Comparison of ENCODE assay signal across 1 cellular context in the genomic region with DNA sequence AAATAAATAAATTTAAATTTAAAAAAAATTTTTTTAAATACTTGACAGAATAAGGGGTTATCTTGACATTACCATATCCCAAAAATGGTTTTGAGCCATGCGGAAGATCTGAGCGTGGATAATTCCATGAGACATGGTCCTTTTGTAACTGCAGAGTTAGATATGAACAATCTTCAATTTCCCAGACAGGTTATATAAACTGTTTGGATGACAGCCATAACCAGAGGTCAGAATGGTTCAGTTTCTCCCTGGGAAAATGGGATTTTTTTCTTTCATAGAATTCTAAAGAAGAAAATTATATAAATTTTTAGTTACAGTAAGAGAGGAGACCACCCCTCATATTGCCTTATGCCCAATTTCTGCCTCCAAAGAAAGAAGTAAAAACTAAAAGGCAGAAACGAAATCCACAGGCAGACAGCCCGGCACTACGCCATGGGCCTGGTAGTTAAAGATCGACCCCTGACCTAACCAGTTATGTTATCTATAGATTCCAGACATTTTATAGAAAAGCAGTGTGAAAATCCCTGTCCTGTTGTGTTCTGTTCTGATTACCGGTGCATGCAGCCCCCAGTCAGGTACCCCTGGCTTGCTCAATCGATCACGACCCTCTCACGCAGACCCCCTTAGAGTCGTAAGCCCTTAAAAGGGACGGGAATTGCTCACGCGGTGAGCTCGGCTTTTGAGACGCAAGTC.
TF ChIP-seq lines count a peak whose summit lies in the region.

No MANE protein-coding gene starts in this region.

TF ChIP-seq in K562, 482 proteins besides CTCF, POLR2A, EP300 and RAD21 (continued from another document):
- TF ChIP-seq, protein P1, sequence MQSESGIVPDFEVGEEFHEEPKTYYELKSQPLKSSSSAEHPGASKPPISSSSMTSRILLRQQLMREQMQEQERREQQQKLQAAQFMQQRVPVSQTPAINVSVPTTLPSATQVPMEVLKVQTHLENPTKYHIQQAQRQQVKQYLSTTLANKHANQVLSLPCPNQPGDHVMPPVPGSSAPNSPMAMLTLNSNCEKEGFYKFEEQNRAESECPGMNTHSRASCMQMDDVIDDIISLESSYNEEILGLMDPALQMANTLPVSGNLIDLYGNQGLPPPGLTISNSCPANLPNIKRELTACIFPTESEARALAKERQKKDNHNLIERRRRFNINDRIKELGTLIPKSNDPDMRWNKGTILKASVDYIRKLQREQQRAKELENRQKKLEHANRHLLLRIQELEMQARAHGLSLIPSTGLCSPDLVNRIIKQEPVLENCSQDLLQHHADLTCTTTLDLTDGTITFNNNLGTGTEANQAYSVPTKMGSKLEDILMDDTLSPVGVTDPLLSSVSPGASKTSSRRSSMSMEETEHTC (IDR thresholded peaks at IDR 0.05) = no peak
- TF ChIP-seq, protein P2, sequence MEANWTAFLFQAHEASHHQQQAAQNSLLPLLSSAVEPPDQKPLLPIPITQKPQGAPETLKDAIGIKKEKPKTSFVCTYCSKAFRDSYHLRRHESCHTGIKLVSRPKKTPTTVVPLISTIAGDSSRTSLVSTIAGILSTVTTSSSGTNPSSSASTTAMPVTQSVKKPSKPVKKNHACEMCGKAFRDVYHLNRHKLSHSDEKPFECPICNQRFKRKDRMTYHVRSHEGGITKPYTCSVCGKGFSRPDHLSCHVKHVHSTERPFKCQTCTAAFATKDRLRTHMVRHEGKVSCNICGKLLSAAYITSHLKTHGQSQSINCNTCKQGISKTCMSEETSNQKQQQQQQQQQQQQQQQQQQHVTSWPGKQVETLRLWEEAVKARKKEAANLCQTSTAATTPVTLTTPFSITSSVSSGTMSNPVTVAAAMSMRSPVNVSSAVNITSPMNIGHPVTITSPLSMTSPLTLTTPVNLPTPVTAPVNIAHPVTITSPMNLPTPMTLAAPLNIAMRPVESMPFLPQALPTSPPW (CRISPR knock-in tag; IDR thresholded peaks at IDR 0.05) = 0 out of 2 replicates have a peak, but pooled peaks have one; percentile 25
- TF ChIP-seq DPF2 (IDR thresholded peaks at IDR 0.05) = 0 out of 2 replicates have a peak, but pooled peaks have one; percentile 32
- peak; percentile 59 for TF ChIP-seq NR2C1 (IDR thresholded peaks at IDR 0.05)
- peak; percentile 71; the same call in 1 of the 2 replicates for TF ChIP-seq NR2C1 (tag; IDR thresholded peaks at IDR 0.05)
- TF ChIP-seq POU5F1 (IDR thresholded peaks at IDR 0.05; ENCODE audit: borderline replicate concordance, low read depth, low read length, partially characterized antibody) = no peak
- TF ChIP-seq ARID1B (IDR thresholded peaks at IDR 0.05) = peak; percentile 77
- no peak for TF ChIP-seq ZNF282 (CRISPR knock-in tag; IDR thresholded peaks at IDR 0.05)
- TF ChIP-seq PML (IDR thresholded peaks at IDR 0.05; ENCODE audit: low read length) = peak; percentile 54; the same call in 1 of the 2 replicates
- no peak for TF ChIP-seq ZNF347 (CRISPR knock-in tag; IDR thresholded peaks at IDR 0.05; ENCODE audit: low read depth)
- peak; percentile 75 for TF ChIP-seq CBFA2T3 (IDR thresholded peaks at IDR 0.05)
- TF ChIP-seq TEAD4 (IDR thresholded peaks at IDR 0.05; ENCODE audit: low read length) = peak; percentile 80
- no peak for TF ChIP-seq TEAD4 (CRISPR knock-in tag; IDR thresholded peaks at IDR 0.05; ENCODE audit: borderline replicate concordance)
- TF ChIP-seq SMAD4 (CRISPR knock-in tag; conservative IDR thresholded peaks at IDR 0.05) = peak; percentile 52; the same call in 1 of the 2 replicates
- peak; percentile 37; the same call in 1 of the 2 replicates for TF ChIP-seq ZFX (CRISPR knock-in tag; IDR thresholded peaks at IDR 0.05)
- no peak for TF ChIP-seq TAF1 (IDR thresholded peaks at IDR 0.05; ENCODE audit: control insufficient read depth, extremely low read depth, insufficient read depth, low read length, severe bottlenecking)
- TF ChIP-seq TCF3 (CRISPR knock-in tag; IDR thresholded peaks at IDR 0.05) = peak; percentile 57
- peak; percentile 50; the same call in 1 of the 2 replicates for TF ChIP-seq ZBTB7A (IDR thresholded peaks at IDR 0.05; ENCODE audit: borderline replicate concordance, control insufficient read depth, low read depth, low read length)
- peak; percentile 71 for TF ChIP-seq NFIC (IDR thresholded peaks at IDR 0.05)
- peak; percentile 55 for TF ChIP-seq CBFA2T2 (conservative IDR thresholded peaks at IDR 0.05)
- peak; percentile 91 to 93 for TF ChIP-seq KDM1A (IDR thresholded peaks at IDR 0.05)
- TF ChIP-seq STAT5A (IDR thresholded peaks at IDR 0.05; ENCODE audit: borderline replicate concordance, low read length) = peak; percentile 37; the same call in 1 of the 2 replicates
- peak; percentile 13 for TF ChIP-seq SP2 (IDR thresholded peaks at IDR 0.05; ENCODE audit: extremely low read depth, low read depth, low read length, poor library complexity, severe bottlenecking)
- TF ChIP-seq HDAC2 (IDR thresholded peaks at IDR 0.05) = 0 out of 2 replicates have a peak, but pooled peaks have one; percentile 71
- TF ChIP-seq CCNT2 (IDR thresholded peaks at IDR 0.05; ENCODE audit: borderline replicate concordance, extremely low read depth, insufficient read length, low read depth, low read length) = peak; percentile 52
- TF ChIP-seq ZKSCAN3 (CRISPR knock-in tag; IDR thresholded peaks at IDR 0.05) = no peak
TF ChIP-seq in K562: peak in this region for 26.
